In the genomic region with DNA sequence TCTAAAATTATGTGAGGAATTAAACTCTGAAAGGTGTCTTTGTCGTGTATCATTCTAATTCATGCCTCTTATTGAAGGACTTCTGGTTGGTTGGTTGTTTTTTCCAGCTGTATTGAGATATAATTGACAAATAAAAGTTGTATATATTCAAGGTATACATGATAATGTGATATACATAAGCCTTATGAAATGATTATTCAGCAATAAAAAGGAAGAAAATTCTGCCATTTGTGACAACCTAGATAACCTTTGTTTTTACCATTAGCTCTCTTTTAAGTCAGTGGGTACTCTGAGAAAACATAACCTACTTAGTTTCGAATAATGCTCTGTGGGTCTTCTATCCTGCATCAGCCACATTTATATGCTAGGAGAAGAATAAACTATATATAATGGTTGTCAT, we compare ENCODE assay signal across 1 cellular context.
A peak's percentile ranks its signal among the peaks of the same experiment; 100 is the strongest.
TF ChIP-seq lines count a peak whose summit lies in the region.

No MANE protein-coding gene starts in this region.

TF ChIP-seq in HepG2, 621 proteins besides CTCF, POLR2A, EP300 and RAD21 (continued from another document):
- peak; percentile 74; the same call in 1 of the 2 replicates for TF ChIP-seq MAFF (IDR thresholded peaks at IDR 0.05; ENCODE audit: low read depth, low read length)
- TF ChIP-seq MBNL3 (CRISPR knock-in tag; conservative IDR thresholded peaks at IDR 0.05) = no peak
